In the genomic region with DNA sequence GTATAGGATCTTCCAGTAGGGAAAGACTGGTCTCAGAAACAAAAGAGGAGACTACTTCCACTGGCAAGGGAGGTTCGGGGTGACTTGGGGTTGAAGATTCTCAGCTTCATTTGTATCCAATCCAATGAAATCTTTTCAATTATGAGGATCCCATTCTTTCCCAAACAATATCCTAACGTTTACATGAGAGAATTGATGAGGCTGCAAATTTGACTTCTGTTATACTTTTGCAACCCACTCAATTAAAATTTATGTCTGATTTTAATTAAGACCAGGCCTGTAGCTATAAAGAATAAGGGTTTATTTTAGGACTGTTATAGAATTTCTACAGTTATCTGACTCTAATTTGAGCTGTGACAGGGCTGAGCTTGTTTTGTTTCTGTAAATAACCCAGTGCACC, we compare ENCODE assay signal across 22 cellular contexts.
DNase-seq lines count a peak whose midpoint lies in the region; ATAC-seq, FAIRE-seq and TF ChIP-seq lines count a peak whose summit lies in the region.
"Had no signal": no experiment of that assay in that cellular context is flagged by ENCODE, and none has a peak within 500 bp of the region (broad histone marks: within the 10 kb centered on the region; RNA-seq: fewer than 3 reads in every experiment).

No MANE protein-coding gene starts in this region.

- H3K9ac ChIP-seq in IMR-90 (ENCODE audit: low read depth, low read length) (no peak overlapping the region), SK-N-MC (ENCODE audit: insufficient read length) (no peak overlapping the region), PC-3 (ENCODE audit: low read length) (no peak overlapping the region), GM23248 (no peak overlapping the region)
- H3K9ac ChIP-seq: BLaER1 treated with 17β-estradiol and CSF1 and Interleukin-3, amounts not matched to agents 10 nM and 100 nM had no signal

- POLR2A ChIA-PET in A549 (lab: Yijun Ruan, JAX) (no interaction called here), IMR-90 (lab: Charles Lee; ENCODE audit: unreplicated experiment) (no interaction called here), PC-3 (lab: Charles Lee; ENCODE audit: unreplicated experiment) (no interaction called here)

- no peaks in the 10 kb centered on the region for H4K20me1 ChIP-seq in IMR-90 (ENCODE audit: insufficient read depth, low read length)
- no peaks in the 10 kb centered on the region for H4K20me1 ChIP-seq in PC-3 (ENCODE audit: low read length)
- H4K20me1 ChIP-seq in GM23248 (ENCODE audit: insufficient read depth) = no peaks in the 10 kb centered on the region
- H4K20me1 ChIP-seq: BLaER1 treated with 17β-estradiol and CSF1 and Interleukin-3, amounts not matched to agents 10 nM and 100 nM had no signal

- H3K9me3 ChIP-seq in A549 (no peaks in the 10 kb centered on the region), IMR-90 (ENCODE audit: control insufficient read depth, insufficient read depth, low read length) (peaks cover 6% of the 10 kb centered on the region), SK-N-MC (ENCODE audit: low read depth, low read length) (no peaks in the 10 kb centered on the region), PC-3 (ENCODE audit: low read length) (no peaks in the 10 kb centered on the region), heart left ventricle (peaks cover 0 to 1% (median 0%) of the 10 kb centered on the region in 12 donors), GM23248 (ENCODE audit: low read depth) (no peaks in the 10 kb centered on the region)
- H3K9me3 ChIP-seq: Caco-2 had no signal

- in situ Hi-C loops in IMR-90 (cut with MboI; ENCODE audit: low sequenced_read_pairs) = no loop called here
- in situ Hi-C loops in GM23248 (cut with MboI) = no loop called here

- H3F3A ChIP-seq in PC-3 (ENCODE audit: low read length, unreplicated experiment) = no peaks in the 10 kb centered on the region
- H3F3A ChIP-seq in GM23248 (ENCODE audit: insufficient read depth) = no peaks in the 10 kb centered on the region

- H3K36me3 ChIP-seq in IMR-90 (ENCODE audit: control insufficient read depth, insufficient read depth, low read length) (no peaks in the 10 kb centered on the region), SK-N-MC (ENCODE audit: insufficient read depth, low read length) (no peaks in the 10 kb centered on the region), PC-3 (ENCODE audit: low read depth, low read length) (no peaks in the 10 kb centered on the region), heart left ventricle (no peaks in the 10 kb centered on the region), GM23248 (ENCODE audit: low read depth) (no peaks in the 10 kb centered on the region)
- H3K36me3 ChIP-seq: BLaER1 treated with 17β-estradiol and CSF1 and Interleukin-3, amounts not matched to agents 10 nM and 100 nM had no signal

- no peak overlapping the region for H3K4me3 Mint-ChIP-seq in activated T-helper 2 cell treated with anti-CD3 and anti-CD28 coated beads, Interferon-gamma antibody, Interleukin-2, Interleukin-4, amounts not matched to agents 10 μg/mL and 5 μg/mL and 100 μg/mL, durations not matched to agents 14 hours and 24 hours and 36 hours (ENCODE audit: low read depth)
- H3K4me3 Mint-ChIP-seq: B cell; CD4-positive, alpha-beta T cell; CD8-positive, alpha-beta T cell had no signal

- no peaks in the 10 kb centered on the region for H3K27me3 ChIP-seq in IMR-90 (ENCODE audit: control insufficient read depth, insufficient read depth, low read length)
- H3K27me3 ChIP-seq in PC-3 (ENCODE audit: low read length) = no peaks in the 10 kb centered on the region
- H3K27me3 ChIP-seq in heart left ventricle = no peaks in the 10 kb centered on the region
- no peaks in the 10 kb centered on the region for H3K27me3 ChIP-seq in GM23248 (replicated peaks; ENCODE audit: insufficient read depth)
- H3K27me3 ChIP-seq: BLaER1 treated with 17β-estradiol and CSF1 and Interleukin-3, amounts not matched to agents 10 nM and 100 nM had no signal

- no peak for FAIRE-seq in A549 (lab: Jason Lieb, UNC)
- FAIRE-seq in endometrium (lab: Jason Lieb, UNC) = peak; percentile 45
- FAIRE-seq: D721Med, G401.6, GM12891 had no signal

- TF ChIP-seq EP300 in A549 (IDR thresholded peaks at IDR 0.05) = no peak

- TF ChIP-seq CTCF in A549 (IDR thresholded peaks at IDR 0.05) (no peak), IMR-90 (conservative IDR thresholded peaks at IDR 0.05; ENCODE audit: low read depth, low read length) (no peak), PC-3 (conservative IDR thresholded peaks at IDR 0.05; ENCODE audit: low read depth, low read length) (no peak), heart left ventricle (IDR thresholded peaks at IDR 0.05) (no peak)

- H4K91ac ChIP-seq in IMR-90 (ENCODE audit: insufficient read depth, low read depth, low read length) = no peak overlapping the region

- DNase-seq in A549 (ENCODE audit: low read depth in 1 of 2, low spot score in 1 of 2) (no peak), IMR-90 (no peak), SK-N-MC (ENCODE audit: low read depth, low spot score) (no peak), PC-3 (no peak), heart left ventricle (no peak), GM23248 (no peak)
- DNase-seq in activated T-helper 2 cell treated with anti-CD3 and anti-CD28 coated beads, Interferon-gamma antibody, Interleukin-2, Interleukin-4, amounts not matched to agents 10 μg/mL and 5 μg/mL and 100 μg/mL, durations not matched to agents 14 hours and 24 hours and 36 hours (ENCODE audit: low spot score) = no peak
- DNase-seq: 8988T; AML-193; Caco-2; Calu3; CD4-positive, alpha-beta T cell; CD8-positive, alpha-beta T cell; DMS79 treated with DMSO at 0.1 percent for 48 hours; GF-D8 had no signal

- intact Hi-C loops in IMR-90 (cut with micrococcal nuclease) (no loop called here), PC-3 (cut with micrococcal nuclease) (no loop called here), heart left ventricle (cut with DNase I) (no loop called here)
- intact Hi-C loops in activated T-helper 2 cell treated with anti-CD3 and anti-CD28 coated beads, Interferon-gamma antibody, Interleukin-2, Interleukin-4, amounts not matched to agents 10 μg/mL and 5 μg/mL and 100 μg/mL, durations not matched to agents 14 hours and 24 hours and 36 hours (cut with micrococcal nuclease) = no loop called here

- H2BK15ac ChIP-seq in IMR-90 (ENCODE audit: low read depth, low read length) = no peak overlapping the region

- H3K4me2 ChIP-seq in A549 (no peak overlapping the region), IMR-90 (ENCODE audit: low read depth, low read length) (no peak overlapping the region), PC-3 (ENCODE audit: low read length) (no peak overlapping the region), GM23248 (ENCODE audit: unreplicated experiment) (no peak overlapping the region)
- H3K4me2 ChIP-seq: BLaER1 treated with 17β-estradiol and CSF1 and Interleukin-3, amounts not matched to agents 10 nM and 100 nM had no signal

- no peak overlapping the region for H2AK5ac ChIP-seq in IMR-90 (ENCODE audit: low read depth, low read length)

- no peak overlapping the region for H3K27ac Mint-ChIP-seq in activated T-helper 2 cell treated with anti-CD3 and anti-CD28 coated beads, Interferon-gamma antibody, Interleukin-2, Interleukin-4, amounts not matched to agents 10 μg/mL and 5 μg/mL and 100 μg/mL, durations not matched to agents 14 hours and 24 hours and 36 hours
- H3K27ac Mint-ChIP-seq: B cell; CD4-positive, alpha-beta T cell; CD8-positive, alpha-beta T cell had no signal

- no peak overlapping the region for H3K4ac ChIP-seq in IMR-90 (ENCODE audit: low read depth, low read length)

- dilution Hi-C loops in IMR-90 (cut with HindIII; ENCODE audit: low sequenced_read_pairs, unreplicated experiment) = no loop called here

- no peak overlapping the region for H3K56ac ChIP-seq in IMR-90 (ENCODE audit: extremely low read depth, insufficient read depth, low read length)

- 1% methylated on average over 2 of the region's 2 CpGs for WGBS in A549 (ENCODE audit: missing lambda C conversion rate)
- no CpG with 5 or more reads among the region's 2 CpGs for WGBS in IMR-90 (ENCODE audit: extremely low coverage in 2 of 2, insufficient read length in 1 of 2), 2 experiments
- WGBS in heart left ventricle, 4 donors = 66 to 80% (median 71%) methylated on average over 2 of the region's 2 CpGs
- 2 to 11% methylated on average over 2 of the region's 2 CpGs for WGBS in GM23248 (ENCODE audit: low coverage in 1 of 2, low lambda C conversion rate in 2 of 2, missing lambda C conversion rate in 2 of 2), 2 experiments

- H3K4me3 ChIP-seq in A549 (no peak overlapping the region), IMR-90 (ENCODE audit: insufficient read depth, low read depth, low read length) (no peak overlapping the region), SK-N-MC (no peak overlapping the region), PC-3 (ENCODE audit: low read length) (no peak overlapping the region), heart left ventricle (no peak overlapping the region), GM23248 (no peak overlapping the region)
- H3K4me3 ChIP-seq: BLaER1 treated with 17β-estradiol and CSF1 and Interleukin-3, amounts not matched to agents 10 nM and 100 nM had no signal

- no peak for ATAC-seq in A549
- ATAC-seq in IMR-90 (ENCODE audit: low read depth) = no peak
- ATAC-seq in PC-3 = no peak
- no peak for ATAC-seq in heart left ventricle
- ATAC-seq: CD8-positive, alpha-beta T cell had no signal

- no peaks in the 10 kb centered on the region for H3K9me1 ChIP-seq in IMR-90 (ENCODE audit: insufficient read depth, low read length)

- no peak overlapping the region for H4K8ac ChIP-seq in IMR-90 (ENCODE audit: low read depth in 2 of 2, low read length in 2 of 2)

- H3K4me1 Mint-ChIP-seq in activated T-helper 2 cell treated with anti-CD3 and anti-CD28 coated beads, Interferon-gamma antibody, Interleukin-2, Interleukin-4, amounts not matched to agents 10 μg/mL and 5 μg/mL and 100 μg/mL, durations not matched to agents 14 hours and 24 hours and 36 hours (ENCODE audit: low read depth) = no peaks in the 10 kb centered on the region
- H3K4me1 Mint-ChIP-seq: B cell had no signal

- H3K4me1 ChIP-seq in A549 (no peaks in the 10 kb centered on the region), IMR-90 (ENCODE audit: control insufficient read depth, insufficient read depth, low read length) (no peaks in the 10 kb centered on the region), PC-3 (ENCODE audit: insufficient read depth, low read length) (no peaks in the 10 kb centered on the region), heart left ventricle (no peaks in the 10 kb centered on the region), GM23248 (ENCODE audit: insufficient read depth) (no peaks in the 10 kb centered on the region)
- H3K4me1 ChIP-seq: BLaER1 treated with 17β-estradiol and CSF1 and Interleukin-3, amounts not matched to agents 10 nM and 100 nM; Caco-2 had no signal

- no peak overlapping the region for H2BK20ac ChIP-seq in IMR-90 (ENCODE audit: low read depth, low read length)

- H3K18ac ChIP-seq in IMR-90 (ENCODE audit: low read depth, low read length) = no peak overlapping the region

- no peak for TF ChIP-seq POLR2A in A549 (IDR thresholded peaks at IDR 0.05; ENCODE audit: low read length)
- no peak for TF ChIP-seq POLR2A in IMR-90 (IDR thresholded peaks at IDR 0.05; ENCODE audit: low read depth, low read length)
- TF ChIP-seq POLR2A in heart left ventricle (IDR thresholded peaks at IDR 0.05) = no peak

- H2AK9ac ChIP-seq in IMR-90 (replicated peaks; ENCODE audit: low read depth, low read length, poor library complexity) = no peak overlapping the region

- H3K27me3 Mint-ChIP-seq in activated T-helper 2 cell treated with anti-CD3 and anti-CD28 coated beads, Interferon-gamma antibody, Interleukin-2, Interleukin-4, amounts not matched to agents 10 μg/mL and 5 μg/mL and 100 μg/mL, durations not matched to agents 14 hours and 24 hours and 36 hours (ENCODE audit: low read depth) = no peaks in the 10 kb centered on the region
- H3K27me3 Mint-ChIP-seq: B cell; CD4-positive, alpha-beta T cell had no signal

- H3K27ac ChIP-seq in A549 (no peak overlapping the region), IMR-90 (ENCODE audit: insufficient read depth, low read length) (no peak overlapping the region), SK-N-MC (peak overlapping the region; percentile 42; the same call in 1 of the 2 replicates), PC-3 (ENCODE audit: low read length) (no peak overlapping the region), heart left ventricle (no peak overlapping the region), GM23248 (no peak overlapping the region)
- H3K27ac ChIP-seq: BLaER1 treated with 17β-estradiol and CSF1 and Interleukin-3, amounts not matched to agents 10 nM and 100 nM; C4-2B had no signal

- no peak overlapping the region for H2AFZ ChIP-seq in IMR-90 (replicated peaks; ENCODE audit: low read length, poor library complexity)
- H2AFZ ChIP-seq in PC-3 (ENCODE audit: low read length) = no peak overlapping the region
- no peak overlapping the region for H2AFZ ChIP-seq in GM23248

- no peak overlapping the region for H4K5ac ChIP-seq in IMR-90 (ENCODE audit: low read depth, low read length)

- CTCF ChIA-PET in A549 (lab: Yijun Ruan, JAX) (no interaction called here), IMR-90 (lab: Yijun Ruan, JAX) (no interaction called here), PC-3 (lab: Charles Lee) (no interaction called here)

- no peak for TF ChIP-seq RAD21 in A549 (conservative IDR thresholded peaks at IDR 0.05 in 1 of 2, IDR thresholded peaks at IDR 0.05 in 1 of 2)
- TF ChIP-seq RAD21 in IMR-90 (IDR thresholded peaks at IDR 0.05; ENCODE audit: low read length) = no peak

- H2BK120ac ChIP-seq in IMR-90 (ENCODE audit: low read depth, low read length) = no peak overlapping the region

- no peaks in the 10 kb centered on the region for H3K79me1 ChIP-seq in IMR-90 (ENCODE audit: low read depth in 1 of 2, low read length in 2 of 2)

- H2BK5ac ChIP-seq in IMR-90 (ENCODE audit: low read depth, low read length, poor library complexity, severe bottlenecking) = no peak overlapping the region

- no peak overlapping the region for H3K23ac ChIP-seq in IMR-90 (ENCODE audit: low read depth, low read length)

- H3K9me2 ChIP-seq in PC-3 (replicated peaks; ENCODE audit: low read length) = no peaks in the 10 kb centered on the region
- no peaks in the 10 kb centered on the region for H3K9me2 ChIP-seq in GM23248 (ENCODE audit: insufficient read depth)

- H3K36me3 Mint-ChIP-seq in activated T-helper 2 cell treated with anti-CD3 and anti-CD28 coated beads, Interferon-gamma antibody, Interleukin-2, Interleukin-4, amounts not matched to agents 10 μg/mL and 5 μg/mL and 100 μg/mL, durations not matched to agents 14 hours and 24 hours and 36 hours (ENCODE audit: low read depth) = no peaks in the 10 kb centered on the region
- H3K36me3 Mint-ChIP-seq: CD8-positive, alpha-beta T cell had no signal

- H3K9me3 Mint-ChIP-seq in activated T-helper 2 cell treated with anti-CD3 and anti-CD28 coated beads, Interferon-gamma antibody, Interleukin-2, Interleukin-4, amounts not matched to agents 10 μg/mL and 5 μg/mL and 100 μg/mL, durations not matched to agents 14 hours and 24 hours and 36 hours = peaks cover 5% of the 10 kb centered on the region

- no TSS peak for BruUV-seq in IMR-90 (replicated peaks; lab: Mats Ljungman, UMichigan)
- no TSS peak for BruUV-seq in PC-3 (replicated peaks; lab: Mats Ljungman, UMichigan)

- H3K79me2 ChIP-seq in PC-3 (ENCODE audit: low read length) (no peaks in the 10 kb centered on the region), GM23248 (ENCODE audit: insufficient read depth) (no peaks in the 10 kb centered on the region)

- H3K14ac ChIP-seq in IMR-90 (replicated peaks; ENCODE audit: low read depth, low read length) = no peak overlapping the region
